Comparison of ENCODE assay signal across 24 cellular contexts in genomic region chr7:33807158-33807530, GRCh38.
DNase-seq lines count a peak whose midpoint lies in the region; ATAC-seq and TF ChIP-seq lines count a peak whose summit lies in the region.
"Had no signal": no experiment of that assay in that cellular context is flagged by ENCODE, and none has a peak within 500 bp of the region (broad histone marks: within the 10 kb centered on the region; RNA-seq: fewer than 3 reads in every experiment).

No MANE protein-coding gene starts in this region.

- no peak for DNase-seq in GM23248
- no peak for DNase-seq in RWPE1 (ENCODE audit: low spot score)
- DNase-seq in hepatocyte (ENCODE audit: low spot score) = no peak
- DNase-seq in trophoblast cell = no peak
- DNase-seq in SK-N-DZ (ENCODE audit: low spot score) = no peak
- DNase-seq in activated T-cell treated with anti-CD3 and anti-CD28 coated beads, Interleukin-2, amount 50 U/mL, for 4 hours = no peak
- DNase-seq: activated CD4-positive, alpha-beta T cell treated with anti-CD3 and anti-CD28 coated beads for 4 hours; activated CD8-positive, alpha-beta memory T cell treated with anti-CD3 and anti-CD28 coated beads for 24 hours; activated gamma-delta T cell; activated naive CD8-positive, alpha-beta T cell treated with anti-CD3 and anti-CD28 coated beads, Interleukin-2, amount 10 ng/mL, durations not matched to agents 7 days and 5 days; activated T-cell treated with anti-CD3 and anti-CD28 coated beads, Interleukin-2, amount 50 U/mL, for 1 hour; cerebellar nuclear complex; MV-4-11; NCI-H446 treated with DMSO at 0.1 percent for 48 hours; psoas muscle; stimulated activated CD4-positive, alpha-beta T cell treated with anti-CD3 and anti-CD28 coated beads, Interleukin-1b, Interleukin-23, amount 100 ng/mL, for 48 hours; stimulated activated naive CD8-positive, alpha-beta T cell treated with anti-CD3 and anti-CD28 coated beads, Interleukin-15, amount 100 ng/mL, for 72 hours; T-helper 9 cell had no signal

- H3K14ac ChIP-seq in trophoblast cell (ENCODE audit: low read length) = peak overlapping the region; percentile 14

- POLR2A ChIA-PET in RWPE1 (lab: Yijun Ruan, JAX; ENCODE audit: low non-redundant PET) = no interaction called here

- H3K36me3 Mint-ChIP-seq in activated T-cell treated with anti-CD3 and anti-CD28 coated beads, Interleukin-2, amount 50 U/mL, for 4 hours (ENCODE audit: insufficient read depth) = no peaks in the 10 kb centered on the region
- H3K36me3 Mint-ChIP-seq: activated naive CD8-positive, alpha-beta T cell treated with anti-CD3 and anti-CD28 coated beads, Interleukin-2, amount 10 ng/mL, durations not matched to agents 7 days and 5 days had no signal

- no peak overlapping the region for H3K23ac ChIP-seq in trophoblast cell (ENCODE audit: low read length)

- H2AK5ac ChIP-seq in trophoblast cell (ENCODE audit: low read length) = no peak overlapping the region

- H4K8ac ChIP-seq in trophoblast cell (ENCODE audit: low read depth, low read length) = no peak overlapping the region

- no peak overlapping the region for H3K4ac ChIP-seq in trophoblast cell (ENCODE audit: low read depth, low read length)

- H3K27me3 Mint-ChIP-seq in activated T-cell treated with anti-CD3 and anti-CD28 coated beads, Interleukin-2, amount 50 U/mL, for 4 hours (ENCODE audit: low read depth) = no peaks in the 10 kb centered on the region
- H3K27me3 Mint-ChIP-seq: activated naive CD8-positive, alpha-beta T cell treated with anti-CD3 and anti-CD28 coated beads, Interleukin-2, amount 10 ng/mL, durations not matched to agents 7 days and 5 days; stimulated activated naive CD8-positive, alpha-beta T cell treated with anti-CD3 and anti-CD28 coated beads, Interleukin-15, amount 100 ng/mL, for 72 hours had no signal

- H3K9me3 ChIP-seq in GM23248 (ENCODE audit: low read depth) = no peaks in the 10 kb centered on the region
- H3K9me3 ChIP-seq in hepatocyte (ENCODE audit: low read depth) = no peaks in the 10 kb centered on the region
- H3K9me3 ChIP-seq in trophoblast cell (ENCODE audit: insufficient read depth, low read depth, low read length) = no peaks in the 10 kb centered on the region
- H3K9me3 ChIP-seq: psoas muscle, transverse colon had no signal

- CTCF ChIA-PET in RWPE1 (lab: Yijun Ruan, JAX) = interaction anchor here (0.5 to 1.7 kb wide), 6 partner anchors 89 to 1071 kb away, joined by 3 to 7 read pairs (median 5); no protein-coding TSS in a partner anchor

- TF ChIP-seq CTCF in RWPE1 (conservative IDR thresholded peaks at IDR 0.05; ENCODE audit: low read depth) (no peak), hepatocyte (IDR thresholded peaks at IDR 0.05; ENCODE audit: poor library complexity) (no peak)

- no peak overlapping the region for H3K18ac ChIP-seq in trophoblast cell (ENCODE audit: low read length)

- H3K27me3 ChIP-seq in GM23248 (replicated peaks; ENCODE audit: insufficient read depth) = no peaks in the 10 kb centered on the region
- peaks cover 6% of the 10 kb centered on the region for H3K27me3 ChIP-seq in hepatocyte
- no peaks in the 10 kb centered on the region for H3K27me3 ChIP-seq in trophoblast cell (ENCODE audit: insufficient read depth, low read length)
- H3K27me3 ChIP-seq: transverse colon had no signal

- no peak overlapping the region for H2BK120ac ChIP-seq in trophoblast cell (ENCODE audit: insufficient read depth, low read length, poor library complexity)

- no peak overlapping the region for H2BK5ac ChIP-seq in trophoblast cell (ENCODE audit: low read depth, low read length, poor library complexity)

- H3K27ac ChIP-seq in GM23248 (peak overlapping the region; percentile 95), RWPE1 (peak overlapping the region; percentile 82), hepatocyte (peak overlapping the region; percentile 4), trophoblast cell (ENCODE audit: low read depth, low read length) (peak overlapping the region; percentile 9)
- H3K27ac ChIP-seq: C4-2B, HL-60, psoas muscle, skin epidermis, transverse colon, VCaP had no signal

- H3F3A ChIP-seq in GM23248 (ENCODE audit: insufficient read depth) = peaks cover 48% of the 10 kb centered on the region

- H2AFZ ChIP-seq in GM23248 (no peak overlapping the region), hepatocyte (no peak overlapping the region), trophoblast cell (ENCODE audit: insufficient read depth, low read length, poor library complexity) (no peak overlapping the region)

- no peak overlapping the region for H4K12ac ChIP-seq in trophoblast cell (ENCODE audit: low read depth, low read length)

- H2BK12ac ChIP-seq in trophoblast cell (ENCODE audit: low read length) = peak overlapping the region; percentile 20

- in situ Hi-C loops in GM23248 (cut with MboI) = no loop called here

- H3K9me3 Mint-ChIP-seq in activated T-cell treated with anti-CD3 and anti-CD28 coated beads, Interleukin-2, amount 50 U/mL, for 4 hours = peaks cover 3% of the 10 kb centered on the region

- H3K4me1 Mint-ChIP-seq in activated T-cell treated with anti-CD3 and anti-CD28 coated beads, Interleukin-2, amount 50 U/mL, for 4 hours (ENCODE audit: low read depth) = no peaks in the 10 kb centered on the region
- H3K4me1 Mint-ChIP-seq: activated naive CD8-positive, alpha-beta T cell treated with anti-CD3 and anti-CD28 coated beads, Interleukin-2, amount 10 ng/mL, durations not matched to agents 7 days and 5 days; stimulated activated naive CD8-positive, alpha-beta T cell treated with anti-CD3 and anti-CD28 coated beads, Interleukin-15, amount 100 ng/mL, for 72 hours had no signal

- no peak overlapping the region for H3K4me3 ChIP-seq in GM23248
- no peak overlapping the region for H3K4me3 ChIP-seq in hepatocyte
- no peak overlapping the region for H3K4me3 ChIP-seq in trophoblast cell (ENCODE audit: low read depth, low read length)
- H3K4me3 ChIP-seq: psoas muscle, skin epidermis, transverse colon had no signal

- no peak overlapping the region for H3K4me3 Mint-ChIP-seq in activated T-cell treated with anti-CD3 and anti-CD28 coated beads, Interleukin-2, amount 50 U/mL, for 4 hours
- H3K4me3 Mint-ChIP-seq: activated naive CD8-positive, alpha-beta T cell treated with anti-CD3 and anti-CD28 coated beads, Interleukin-2, amount 10 ng/mL, durations not matched to agents 7 days and 5 days; stimulated activated naive CD8-positive, alpha-beta T cell treated with anti-CD3 and anti-CD28 coated beads, Interleukin-15, amount 100 ng/mL, for 72 hours had no signal

- H3K36me3 ChIP-seq in GM23248 (ENCODE audit: low read depth) = no peaks in the 10 kb centered on the region
- no peaks in the 10 kb centered on the region for H3K36me3 ChIP-seq in hepatocyte (replicated peaks; ENCODE audit: insufficient read depth, low read depth)
- H3K36me3 ChIP-seq in trophoblast cell (ENCODE audit: control insufficient read depth in 1 of 2, insufficient read depth in 2 of 2, low read length in 2 of 2) = no peaks in the 10 kb centered on the region
- H3K36me3 ChIP-seq: transverse colon had no signal

- H3K4me2 ChIP-seq in GM23248 (ENCODE audit: unreplicated experiment) = no peak overlapping the region
- H3K4me2 ChIP-seq in hepatocyte = no peak overlapping the region
- no peak overlapping the region for H3K4me2 ChIP-seq in trophoblast cell (ENCODE audit: low read length)

- WGBS in GM23248 (ENCODE audit: low coverage in 1 of 2, low lambda C conversion rate in 2 of 2, missing lambda C conversion rate in 2 of 2), 2 experiments = 86 to 94% methylated on average over 5 of the region's 5 CpGs
- WGBS in hepatocyte (ENCODE audit: low lambda C conversion rate, missing lambda C conversion rate) = 54% methylated on average over 5 of the region's 5 CpGs
- no CpG with 5 or more reads among the region's 5 CpGs for WGBS in trophoblast cell (ENCODE audit: extremely low coverage, insufficient coverage, insufficient read length)

- H3K9ac ChIP-seq in GM23248 = no peak overlapping the region
- no peak overlapping the region for H3K9ac ChIP-seq in trophoblast cell (ENCODE audit: low read length)

- H3K9me2 ChIP-seq in GM23248 (ENCODE audit: insufficient read depth) (no peaks in the 10 kb centered on the region), hepatocyte (replicated peaks; ENCODE audit: insufficient read depth) (no peaks in the 10 kb centered on the region)

- peaks cover 42% of the 10 kb centered on the region for H3K4me1 ChIP-seq in GM23248 (ENCODE audit: insufficient read depth)
- H3K4me1 ChIP-seq in hepatocyte (ENCODE audit: insufficient read depth) = peaks cover 16% of the 10 kb centered on the region
- peaks cover 0 to 8% of the 10 kb centered on the region in 2 experiments for H3K4me1 ChIP-seq in trophoblast cell (ENCODE audit: control insufficient read depth in 1 of 2, insufficient read depth in 2 of 2, low read length in 2 of 2)
- H3K4me1 ChIP-seq: transverse colon had no signal

- no peaks in the 10 kb centered on the region for H3K79me1 ChIP-seq in trophoblast cell (ENCODE audit: low read length)

- peak overlapping the region; percentile 20 for H4K91ac ChIP-seq in trophoblast cell (ENCODE audit: low read depth, low read length)

- H4K20me1 ChIP-seq in GM23248 (ENCODE audit: insufficient read depth) = no peaks in the 10 kb centered on the region
- no peaks in the 10 kb centered on the region for H4K20me1 ChIP-seq in hepatocyte (ENCODE audit: insufficient read depth, poor library complexity, severe bottlenecking)

- no peaks in the 10 kb centered on the region for H3K79me2 ChIP-seq in GM23248 (ENCODE audit: insufficient read depth)
- H3K79me2 ChIP-seq in hepatocyte = no peaks in the 10 kb centered on the region
- H3K79me2 ChIP-seq in trophoblast cell (ENCODE audit: control insufficient read depth, insufficient read depth, low read length, poor library complexity) = no peaks in the 10 kb centered on the region

- no peak for ATAC-seq in activated T-cell treated with anti-CD3 and anti-CD28 coated beads, Interleukin-2, amount 50 U/mL, for 4 hours
- no peak for ATAC-seq in HG02840 (IDR thresholded peaks at IDR 0.05; ENCODE audit: low FRiP score, unreplicated experiment)
- ATAC-seq: psoas muscle; stimulated activated naive CD8-positive, alpha-beta T cell treated with anti-CD3 and anti-CD28 coated beads, Interleukin-15, amount 100 ng/mL, for 72 hours had no signal

Comparison
In these comparisons a context has a peak if more than half of its experiments do, and no peak if none do; other contexts are left out.
1. H3K27ac ChIP-seq: peak in every context shown above with its lines; median percentile 95 in GM23248; 82 in RWPE1; 9 in trophoblast cell; 4 in hepatocyte.